Comparison of ENCODE assay signal across 10 cellular contexts in genomic region chr10:133259603-133259992, GRCh38. TPM values are rescaled to one million over a fixed set of nuclear protein-coding genes. Genes with fewer than 3 reads are reported as not detected.
DNase-seq lines count a peak whose midpoint lies in the region; ATAC-seq and TF ChIP-seq lines count a peak whose summit lies in the region.
"Had no signal": no experiment of that assay in that cellular context is flagged by ENCODE, and none has a peak within 500 bp of the region (broad histone marks: within the 10 kb centered on the region; RNA-seq: fewer than 3 reads in every experiment).

No MANE protein-coding gene starts in this region.

- peaks cover 3% of the 10 kb centered on the region for H3K27me3 Mint-ChIP-seq in activated CD4-positive, alpha-beta T cell treated with anti-CD3 and anti-CD28 coated beads, Interleukin-2, amount 10 ng/mL, durations not matched to agents 24 days and 14 days
- no peaks in the 10 kb centered on the region for H3K27me3 Mint-ChIP-seq in T-cell

- POLR2A ChIA-PET in T-cell (lab: Charles Lee) (no interaction called here), A673 (lab: Charles Lee; ENCODE audit: low non-redundant PET) (no interaction called here)

- intact Hi-C loops in activated CD4-positive, alpha-beta T cell treated with anti-CD3 and anti-CD28 coated beads, Interleukin-2, amount 10 ng/mL, durations not matched to agents 24 days and 14 days (cut with micrococcal nuclease) = loop anchor here (1.0 to 5.0 kb wide), 3 partner anchors 16 to 297 kb away; no protein-coding TSS in a partner anchor
- intact Hi-C loops in A673 (cut with micrococcal nuclease; ENCODE audit: unreplicated experiment) = no loop called here

- CTCF ChIA-PET in T-cell (lab: Charles Lee) (interaction anchor here in 1 of 2 donors (0.5 to 1.3 kb wide), 2 partner anchors 16 to 132 kb away, joined by 4 read pairs; no protein-coding TSS in a partner anchor), A673 (lab: Charles Lee) (no interaction called here)

- H3K36me3 Mint-ChIP-seq in activated CD4-positive, alpha-beta T cell treated with anti-CD3 and anti-CD28 coated beads, Interleukin-2, amount 10 ng/mL, durations not matched to agents 24 days and 14 days (ENCODE audit: low read depth) = peaks cover 19% of the 10 kb centered on the region
- H3K36me3 Mint-ChIP-seq in T-cell = no peaks in the 10 kb centered on the region

- peak overlapping the region; percentile 99 for H3K27ac Mint-ChIP-seq in activated CD4-positive, alpha-beta T cell treated with anti-CD3 and anti-CD28 coated beads, Interleukin-2, amount 10 ng/mL, durations not matched to agents 24 days and 14 days
- peak overlapping the region; percentile 95 to 98 for H3K27ac Mint-ChIP-seq in T-cell

- no peak for DNase-seq in activated CD4-positive, alpha-beta T cell treated with anti-CD3 and anti-CD28 coated beads, Interleukin-2, amount 10 ng/mL, durations not matched to agents 24 days and 14 days
- DNase-seq in activated CD4-positive, alpha-beta T cell treated with anti-CD3 and anti-CD28 coated beads for 4 hours = no peak
- DNase-seq in T-cell (no peak), foreskin keratinocyte (no peak), substantia nigra (lab: John Stamatoyannopoulos, UW) (no peak), NCI-H774 (lab: John Stamatoyannopoulos, UW) (no peak), A673 (ENCODE audit: low spot score) (no peak), hepatic stellate cell (ENCODE audit: low spot score) (no peak)

- no peaks in the 10 kb centered on the region for H3K9me3 ChIP-seq in A673 (ENCODE audit: low read depth, low read length, poor library complexity, severe bottlenecking)

- H3K4me3 ChIP-seq in A673 (ENCODE audit: low read depth, low read length, poor library complexity, severe bottlenecking) = no peak overlapping the region

- peaks cover 4% of the 10 kb centered on the region for H3K9me3 Mint-ChIP-seq in activated CD4-positive, alpha-beta T cell treated with anti-CD3 and anti-CD28 coated beads, Interleukin-2, amount 10 ng/mL, durations not matched to agents 24 days and 14 days
- H3K9me3 Mint-ChIP-seq in T-cell = no peaks in the 10 kb centered on the region

- H3K4me3 Mint-ChIP-seq in activated CD4-positive, alpha-beta T cell treated with anti-CD3 and anti-CD28 coated beads, Interleukin-2, amount 10 ng/mL, durations not matched to agents 24 days and 14 days = peak overlapping the region; percentile 80
- H3K4me3 Mint-ChIP-seq in T-cell = peak overlapping the region; percentile 55 to 77 (median 72)

- ATAC-seq in T-cell (replicated peaks in 1 of 4) = no peak
- ATAC-seq in foreskin keratinocyte = peak; percentile 1

- H3K36me3 ChIP-seq in A673 (ENCODE audit: insufficient read depth, low read length, poor library complexity, severe bottlenecking) = no peaks in the 10 kb centered on the region

- TF ChIP-seq CTCF in foreskin keratinocyte (conservative IDR thresholded peaks at IDR 0.05) (no peak), A673 (conservative IDR thresholded peaks at IDR 0.05; ENCODE audit: low read depth, low read length) (no peak)

- H3K27me3 ChIP-seq in foreskin keratinocyte (no peaks in the 10 kb centered on the region), A673 (replicated peaks; ENCODE audit: insufficient read depth, low read depth, low read length, poor library complexity) (no peaks in the 10 kb centered on the region)

- peaks cover 26% of the 10 kb centered on the region for H3K4me1 ChIP-seq in foreskin keratinocyte
- peaks cover 19% of the 10 kb centered on the region for H3K4me1 ChIP-seq in A673 (ENCODE audit: insufficient read depth, low read length, poor library complexity, severe bottlenecking)

- H3K27ac ChIP-seq in foreskin keratinocyte (no peak overlapping the region), substantia nigra (ENCODE audit: low read depth, low read length, poor library complexity, severe bottlenecking) (peak overlapping the region; percentile 42), A673 (ENCODE audit: low read depth, low read length, poor library complexity, severe bottlenecking) (no peak overlapping the region)

- no TSS peak for BruUV-seq in A673 (replicated peaks; lab: Mats Ljungman, UMichigan)

- H3K4me1 Mint-ChIP-seq in activated CD4-positive, alpha-beta T cell treated with anti-CD3 and anti-CD28 coated beads, Interleukin-2, amount 10 ng/mL, durations not matched to agents 24 days and 14 days = peaks cover 50% of the 10 kb centered on the region
- H3K4me1 Mint-ChIP-seq in T-cell = peaks cover 59 to 72% (median 66%) of the 10 kb centered on the region in 3 donors

RNA-seq across cellular contexts. Expression of gene ADAM8, which starts 17.1 kb away (rescaled TPM):
- 143 and 165 TPM in 2 replicates for total RNA-seq in activated CD4-positive, alpha-beta T cell treated with anti-CD3 and anti-CD28 coated beads, Interleukin-2, amount 10 ng/mL, durations not matched to agents 24 days and 14 days
- 100 to 1,000 TPM in 3 of 5 donors, 10 to 100 TPM in 2; 80.5 to 142 (median 107) TPM for total RNA-seq in T-cell
- 137 and 180 TPM in 2 replicates for total RNA-seq in foreskin keratinocyte
- polyA plus RNA-seq in foreskin keratinocyte = 94.3 and 134 TPM in 2 replicates
- total RNA-seq in A673 (2021) = 1.0 and 1.2 TPM in 2 replicates

RNA-seq across cellular contexts. Expression of gene VENTX, which starts 21.9 kb away (rescaled TPM):
- not detected in 2 replicates for total RNA-seq in activated CD4-positive, alpha-beta T cell treated with anti-CD3 and anti-CD28 coated beads, Interleukin-2, amount 10 ng/mL, durations not matched to agents 24 days and 14 days
- total RNA-seq in T-cell (under 1 TPM in 3 of 5 donors, not detected in 2; 0.12 to 0.13 (median 0.12) TPM), foreskin keratinocyte (not detected in 2 replicates), A673 (2021) (not detected in 2 replicates)
- polyA plus RNA-seq in foreskin keratinocyte = not detected in 2 replicates
- total RNA-seq: T-helper 2 cell treated with Interferon-gamma antibody and Interleukin-4, amounts not matched to agents 100 ng/mL and 5 ng/mL, for 36 hours had no signal

RNA-seq across cellular contexts. Expression of gene UTF1, which starts 29.6 kb away (rescaled TPM):
- total RNA-seq in activated CD4-positive, alpha-beta T cell treated with anti-CD3 and anti-CD28 coated beads, Interleukin-2, amount 10 ng/mL, durations not matched to agents 24 days and 14 days = 0.17 and 0.19 TPM in 2 replicates
- under 1 TPM in 1 of 5 donors, not detected in 4; 0.23 TPM for total RNA-seq in T-cell
- not detected in 2 replicates for total RNA-seq in foreskin keratinocyte
- not detected in 2 replicates for polyA plus RNA-seq in foreskin keratinocyte
- not detected in 2 replicates for total RNA-seq in A673 (2021)
- total RNA-seq: myocyte; T-helper 2 cell treated with Interferon-gamma antibody and Interleukin-4, amounts not matched to agents 100 ng/mL and 5 ng/mL, for 36 hours had no signal

RNA-seq across cellular contexts. Expression of gene TUBGCP2, which starts 49.1 kb away (rescaled TPM):
- total RNA-seq in activated CD4-positive, alpha-beta T cell treated with anti-CD3 and anti-CD28 coated beads, Interleukin-2, amount 10 ng/mL, durations not matched to agents 24 days and 14 days = 65.3 and 70.6 TPM in 2 replicates
- total RNA-seq in T-cell = 10 to 100 TPM; 64.5 to 80.8 (median 72.7) TPM
- 64.9 and 68.1 TPM in 2 replicates for total RNA-seq in foreskin keratinocyte
- 84.2 and 88.8 TPM in 2 replicates for polyA plus RNA-seq in foreskin keratinocyte
- 72.7 and 75.1 TPM in 2 replicates for total RNA-seq in A673 (2021)

RNA-seq across cellular contexts. Expression of gene ZNF511, which starts 49.1 kb away (rescaled TPM):
- 83.8 and 87.2 TPM in 2 replicates for total RNA-seq in activated CD4-positive, alpha-beta T cell treated with anti-CD3 and anti-CD28 coated beads, Interleukin-2, amount 10 ng/mL, durations not matched to agents 24 days and 14 days
- total RNA-seq in T-cell = 10 to 100 TPM; 35.2 to 44.7 (median 36.8) TPM
- total RNA-seq in foreskin keratinocyte = 42.3 and 50.3 TPM in 2 replicates
- polyA plus RNA-seq in foreskin keratinocyte = 42.9 and 54.1 TPM in 2 replicates
- total RNA-seq in A673 (2021) = 51.8 and 61.4 TPM in 2 replicates

Comparison
In these comparisons a context has a peak if more than half of its experiments do, and no peak if none do; other contexts are left out.
1. RNA of gene ADAM8, which starts 17.1 kb away (total RNA-seq): 137 to 180 TPM in foreskin keratinocyte, 143 to 165 TPM in activated CD4-positive, alpha-beta T cell treated with anti-CD3 and anti-CD28 coated beads, Interleukin-2, amount 10 ng/mL, durations not matched to agents 24 days and 14 days and 80.5 to 142 TPM in T-cell; 1.0 to 1.2 TPM in A673; every median in the first group is over 10 times any median in the second.